Comparison of ENCODE assay signal across 13 cellular contexts in the genomic region with DNA sequence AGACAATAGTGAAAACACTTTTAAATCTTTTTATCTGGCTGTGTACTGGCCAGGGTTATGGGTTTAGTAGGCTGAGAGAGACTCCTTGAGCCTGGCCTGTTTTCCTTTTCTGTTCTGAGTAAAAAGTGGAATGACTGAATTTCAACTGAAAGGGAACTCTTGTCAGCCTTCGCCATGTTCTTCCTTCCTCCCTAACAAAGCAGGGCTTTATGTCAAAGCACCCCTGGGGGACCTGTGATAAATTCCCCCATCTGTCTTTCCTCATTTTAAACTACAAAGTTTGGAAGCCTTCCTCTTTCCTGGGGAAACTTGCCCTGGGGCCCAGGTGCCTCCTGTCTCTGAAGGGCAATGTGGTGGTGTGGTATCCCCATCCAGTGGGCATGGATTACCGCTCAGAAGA. TPM values are rescaled to one million over a fixed set of nuclear protein-coding genes. Genes with fewer than 3 reads are reported as not detected.
DNase-seq lines count a peak whose midpoint lies in the region; ATAC-seq, FAIRE-seq and TF ChIP-seq lines count a peak whose summit lies in the region.
"Had no signal": no experiment of that assay in that cellular context is flagged by ENCODE, and none has a peak within 500 bp of the region (broad histone marks: within the 10 kb centered on the region; RNA-seq: fewer than 3 reads in every experiment).

No MANE protein-coding gene starts in this region.

- H3K4me2 ChIP-seq in hepatocyte = no peak overlapping the region

- no peak for DNase-seq in stimulated activated naive CD8-positive, alpha-beta T cell treated with anti-CD3 and anti-CD28 coated beads, Interleukin-15, Interleukin-2, amounts not matched to agents 100 U/mL and 50 U/mL, for 24 hours
- DNase-seq in activated CD4-positive, alpha-beta memory T cell treated with anti-CD3 and anti-CD28 coated beads, Interleukin-2, amount 10 ng/mL, durations not matched to agents 7 days and 5 days = no peak
- DNase-seq in hepatocyte (ENCODE audit: low spot score) = no peak
- no peak for DNase-seq in type B pancreatic cell (ENCODE audit: extremely low spot score, unreplicated experiment)
- DNase-seq in GDM1 (lab: John Stamatoyannopoulos, UW) = no peak
- DNase-seq in urothelium cell line (ENCODE audit: low spot score) = no peak
- DNase-seq in posterior vena cava (ENCODE audit: low spot score) = no peak
- DNase-seq: DMS79 treated with DMSO at 0.1 percent for 48 hours, mesenchymal stem cell, NCI-H1105, T1000 had no signal

- POLR2A ChIA-PET in activated CD4-positive, alpha-beta memory T cell treated with anti-CD3 and anti-CD28 coated beads, Interleukin-2, amount 10 ng/mL, durations not matched to agents 7 days and 5 days (lab: Charles Lee) = no interaction called here

- CTCF ChIA-PET in activated CD4-positive, alpha-beta memory T cell treated with anti-CD3 and anti-CD28 coated beads, Interleukin-2, amount 10 ng/mL, durations not matched to agents 7 days and 5 days (lab: Charles Lee) = no interaction called here

- no peak for FAIRE-seq in urothelium cell line (lab: Jason Lieb, UNC)

- TF ChIP-seq CTCF in hepatocyte (IDR thresholded peaks at IDR 0.05; ENCODE audit: poor library complexity) (no peak), type B pancreatic cell (conservative IDR thresholded peaks at IDR 0.05) (no peak)

- WGBS in hepatocyte (ENCODE audit: low lambda C conversion rate, missing lambda C conversion rate) = 97% methylated on average over 2 of the region's 2 CpGs

- no peaks in the 10 kb centered on the region for H3K27me3 ChIP-seq in hepatocyte

- intact Hi-C loops in posterior vena cava (cut with DNase I) = no loop called here

- H3K4me3 Mint-ChIP-seq in stimulated activated naive CD8-positive, alpha-beta T cell treated with anti-CD3 and anti-CD28 coated beads, Interleukin-15, Interleukin-2, amounts not matched to agents 100 ng/mL and 50 ng/mL, for 24 hours = no peak overlapping the region
- no peak overlapping the region for H3K4me3 Mint-ChIP-seq in activated CD4-positive, alpha-beta memory T cell treated with anti-CD3 and anti-CD28 coated beads, Interleukin-2, amount 10 ng/mL, durations not matched to agents 7 days and 5 days
- no peak overlapping the region for H3K4me3 Mint-ChIP-seq in type B pancreatic cell

- peaks cover 31% of the 10 kb centered on the region for H3K36me3 Mint-ChIP-seq in stimulated activated naive CD8-positive, alpha-beta T cell treated with anti-CD3 and anti-CD28 coated beads, Interleukin-15, Interleukin-2, amounts not matched to agents 100 ng/mL and 50 ng/mL, for 24 hours (ENCODE audit: low read depth)
- H3K36me3 Mint-ChIP-seq in activated CD4-positive, alpha-beta memory T cell treated with anti-CD3 and anti-CD28 coated beads, Interleukin-2, amount 10 ng/mL, durations not matched to agents 7 days and 5 days (ENCODE audit: low read depth) = peaks cover 8% of the 10 kb centered on the region
- H3K36me3 Mint-ChIP-seq in type B pancreatic cell = no peaks in the 10 kb centered on the region

- no peak for ATAC-seq in stimulated activated naive CD8-positive, alpha-beta T cell treated with anti-CD3 and anti-CD28 coated beads, Interleukin-15, Interleukin-2, amounts not matched to agents 100 U/mL and 50 U/mL, for 24 hours

- H3K27me3 Mint-ChIP-seq in stimulated activated naive CD8-positive, alpha-beta T cell treated with anti-CD3 and anti-CD28 coated beads, Interleukin-15, Interleukin-2, amounts not matched to agents 100 ng/mL and 50 ng/mL, for 24 hours = no peaks in the 10 kb centered on the region
- H3K27me3 Mint-ChIP-seq in activated CD4-positive, alpha-beta memory T cell treated with anti-CD3 and anti-CD28 coated beads, Interleukin-2, amount 10 ng/mL, durations not matched to agents 7 days and 5 days = no peaks in the 10 kb centered on the region
- H3K27me3 Mint-ChIP-seq in type B pancreatic cell = no peaks in the 10 kb centered on the region

- peaks cover 85% of the 10 kb centered on the region for H3K4me1 Mint-ChIP-seq in stimulated activated naive CD8-positive, alpha-beta T cell treated with anti-CD3 and anti-CD28 coated beads, Interleukin-15, Interleukin-2, amounts not matched to agents 100 ng/mL and 50 ng/mL, for 24 hours (ENCODE audit: low read depth)
- peaks cover 57% of the 10 kb centered on the region for H3K4me1 Mint-ChIP-seq in activated CD4-positive, alpha-beta memory T cell treated with anti-CD3 and anti-CD28 coated beads, Interleukin-2, amount 10 ng/mL, durations not matched to agents 7 days and 5 days
- H3K4me1 Mint-ChIP-seq in type B pancreatic cell (ENCODE audit: unreplicated experiment) = peaks cover 61% of the 10 kb centered on the region

- no peak overlapping the region for H3K4me3 ChIP-seq in hepatocyte
- H3K4me3 ChIP-seq: prostate gland had no signal

- H3K27ac Mint-ChIP-seq in stimulated activated naive CD8-positive, alpha-beta T cell treated with anti-CD3 and anti-CD28 coated beads, Interleukin-15, Interleukin-2, amounts not matched to agents 100 ng/mL and 50 ng/mL, for 24 hours = peak overlapping the region; percentile 78
- peak overlapping the region; percentile 8 for H3K27ac Mint-ChIP-seq in activated CD4-positive, alpha-beta memory T cell treated with anti-CD3 and anti-CD28 coated beads, Interleukin-2, amount 10 ng/mL, durations not matched to agents 7 days and 5 days
- peak overlapping the region; percentile 5 for H3K27ac Mint-ChIP-seq in type B pancreatic cell

- peaks cover 48% of the 10 kb centered on the region for H3K4me1 ChIP-seq in hepatocyte (ENCODE audit: insufficient read depth)

- no peaks in the 10 kb centered on the region for H3K9me3 Mint-ChIP-seq in stimulated activated naive CD8-positive, alpha-beta T cell treated with anti-CD3 and anti-CD28 coated beads, Interleukin-15, Interleukin-2, amounts not matched to agents 100 ng/mL and 50 ng/mL, for 24 hours
- H3K9me3 Mint-ChIP-seq in activated CD4-positive, alpha-beta memory T cell treated with anti-CD3 and anti-CD28 coated beads, Interleukin-2, amount 10 ng/mL, durations not matched to agents 7 days and 5 days = no peaks in the 10 kb centered on the region
- no peaks in the 10 kb centered on the region for H3K9me3 Mint-ChIP-seq in type B pancreatic cell

- H3K27ac ChIP-seq in hepatocyte = peak overlapping the region; percentile 56
- H3K27ac ChIP-seq: prostate gland had no signal

- no peaks in the 10 kb centered on the region for H3K9me2 ChIP-seq in hepatocyte (replicated peaks; ENCODE audit: insufficient read depth)

- no peak overlapping the region for H2AFZ ChIP-seq in hepatocyte

- no peaks in the 10 kb centered on the region for H3K36me3 ChIP-seq in hepatocyte (replicated peaks; ENCODE audit: insufficient read depth, low read depth)
- H3K36me3 ChIP-seq: prostate gland had no signal

- peaks cover 98% of the 10 kb centered on the region for H4K20me1 ChIP-seq in hepatocyte (ENCODE audit: insufficient read depth, poor library complexity, severe bottlenecking)

- H3K9me3 ChIP-seq in hepatocyte (ENCODE audit: low read depth) = no peaks in the 10 kb centered on the region
- H3K9me3 ChIP-seq: prostate gland had no signal

- H3K79me2 ChIP-seq in hepatocyte = peaks cover 100% of the 10 kb centered on the region

RNA-seq across cellular contexts. Expression of a gene that starts 29.7 kb away (rescaled TPM):
- total RNA-seq in activated CD4-positive, alpha-beta memory T cell treated with anti-CD3 and anti-CD28 coated beads, Interleukin-2, amount 10 ng/mL, durations not matched to agents 7 days and 5 days = 100 to 1,000 TPM; 174 to 177 TPM
- total RNA-seq in hepatocyte (68.4 and 75.0 TPM in 2 replicates), type B pancreatic cell (ENCODE audit: low replicate concordance) (170 and 220 TPM in 2 replicates), posterior vena cava (100 to 1,000 TPM; 111 to 128 TPM)
- 62.9 and 64.7 TPM in 2 replicates for polyA plus RNA-seq in hepatocyte

Comparison
In these comparisons a context has a peak if more than half of its experiments do, and no peak if none do; other contexts are left out.
1. H3K27ac Mint-ChIP-seq: peak in every context shown above with its lines; median percentile 78 in stimulated activated naive CD8-positive, alpha-beta T cell treated with anti-CD3 and anti-CD28 coated beads, Interleukin-15, Interleukin-2, amounts not matched to agents 100 ng/mL and 50 ng/mL, for 24 hours; 8 in activated CD4-positive, alpha-beta memory T cell treated with anti-CD3 and anti-CD28 coated beads, Interleukin-2, amount 10 ng/mL, durations not matched to agents 7 days and 5 days; 5 in type B pancreatic cell.